ENCODE assay signal across 8 cellular contexts in the genomic region with DNA sequence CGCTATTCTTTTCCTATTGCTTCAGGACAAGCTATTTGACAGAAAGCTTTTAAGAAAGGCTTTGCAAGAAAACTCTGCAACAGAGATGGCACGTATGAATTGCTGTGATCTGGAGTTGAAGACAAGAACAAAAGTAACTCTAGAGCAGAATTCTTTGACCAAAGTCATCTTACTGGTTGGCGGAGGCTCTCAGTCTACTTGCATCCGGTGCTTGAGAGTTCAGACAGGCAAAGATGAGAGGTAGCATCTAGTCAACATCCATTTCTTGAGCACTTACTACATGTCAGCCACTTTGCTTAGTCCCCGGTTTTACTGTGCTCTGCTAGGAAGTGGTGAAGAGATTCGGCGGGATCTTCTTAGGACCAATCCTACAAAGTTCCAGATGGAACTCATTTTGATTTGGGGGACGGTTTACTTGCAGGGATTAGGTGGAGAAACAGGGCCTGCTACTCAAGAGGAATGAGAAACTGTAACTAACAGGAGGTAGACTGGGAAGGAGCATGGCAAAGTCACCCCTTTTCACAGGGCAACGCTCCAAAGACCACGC. TPM values are rescaled to one million over a fixed set of nuclear protein-coding genes. Genes with fewer than 3 reads are reported as not detected.
DNase-seq lines count a peak whose midpoint lies in the region; TF ChIP-seq lines count a peak whose summit lies in the region.

No MANE protein-coding gene starts in this region.

- no peak overlapping the region for H3K4me2 ChIP-seq in neural cell (ENCODE audit: low read length)

- H3K4me1 ChIP-seq in endocrine pancreas (ENCODE audit: control insufficient read depth, insufficient read depth, low read length), result peaks cover 4% of the 10 kb centered on the region

- H3K9ac ChIP-seq in endocrine pancreas (ENCODE audit: control insufficient read depth, insufficient read depth, low read length), result peak overlapping the region; percentile 81
- peak overlapping the region; percentile 70 for H3K9ac ChIP-seq in neural cell (ENCODE audit: low read length)

- H3K27ac ChIP-seq in RWPE1 (peak overlapping the region; percentile 96), neural cell (ENCODE audit: low read length) (no peak overlapping the region)

- DNase-seq in NCI-H2196 treated with DMSO at 0.1 percent for 48 hours (lab: John Stamatoyannopoulos, UW; ENCODE audit: unreplicated experiment) (peak; percentile 47), NCI-H2196 (lab: John Stamatoyannopoulos, UW; ENCODE audit: unreplicated experiment) (no peak), RWPE1 (ENCODE audit: low spot score) (no peak), cerebellum (ENCODE audit: low spot score) (no peak), retina (no peak), NCI-H146 (lab: John Stamatoyannopoulos, UW) (no peak)

- H3K27me3 ChIP-seq in endocrine pancreas (ENCODE audit: control insufficient read depth, insufficient read depth, low read length) (no peaks in the 10 kb centered on the region), neural cell (ENCODE audit: insufficient read depth, low read depth, low read length) (no peaks in the 10 kb centered on the region)

- H3K4me3 ChIP-seq in endocrine pancreas (ENCODE audit: control insufficient read depth, insufficient read depth, low read length) (peak overlapping the region; percentile 67), neural cell (ENCODE audit: low read length) (peak overlapping the region; percentile 82)

- no peaks in the 10 kb centered on the region for H4K20me1 ChIP-seq in neural cell (ENCODE audit: insufficient read depth)

- H2AFZ ChIP-seq in neural cell (ENCODE audit: low read depth, low read length), result peak overlapping the region; percentile 66

- no peak for TF ChIP-seq RAD21 in neural cell (conservative IDR thresholded peaks at IDR 0.05)

- CTCF ChIA-PET in RWPE1 (lab: Yijun Ruan, JAX), result no interaction called here

- no peak for TF ChIP-seq EP300 in neural cell (conservative IDR thresholded peaks at IDR 0.05; ENCODE audit: poor library complexity, severe bottlenecking)

- no peaks in the 10 kb centered on the region for H3F3A ChIP-seq in neural cell (ENCODE audit: insufficient read depth, low read length, poor library complexity, severe bottlenecking)

- no peaks in the 10 kb centered on the region for H3K36me3 ChIP-seq in endocrine pancreas (ENCODE audit: control insufficient read depth, insufficient read depth, low read length)
- no peaks in the 10 kb centered on the region for H3K36me3 ChIP-seq in neural cell (ENCODE audit: insufficient read depth, low read length)

- TF ChIP-seq CTCF in RWPE1 (conservative IDR thresholded peaks at IDR 0.05; ENCODE audit: low read depth) (no peak), neural cell (IDR thresholded peaks at IDR 0.05; ENCODE audit: poor library complexity, severe bottlenecking) (no peak)

- POLR2A ChIA-PET in RWPE1 (lab: Yijun Ruan, JAX; ENCODE audit: low non-redundant PET), result no interaction called here

- no peaks in the 10 kb centered on the region for H3K9me3 ChIP-seq in endocrine pancreas (ENCODE audit: control insufficient read depth, low read length)
- H3K9me3 ChIP-seq in neural cell (ENCODE audit: low read length), result no peaks in the 10 kb centered on the region

- H3K79me2 ChIP-seq in neural cell (replicated peaks; ENCODE audit: insufficient read depth, low read length), result no peaks in the 10 kb centered on the region

- no peaks in the 10 kb centered on the region for H3K9me2 ChIP-seq in neural cell (ENCODE audit: insufficient read depth, low read length)

TF ChIP-seq in neural cell, 6 proteins besides CTCF, POLR2A, EP300 and RAD21:
- TF ChIP-seq MXI1 (conservative IDR thresholded peaks at IDR 0.05; ENCODE audit: poor library complexity, severe bottlenecking) (no peak), EZH2 (IDR thresholded peaks at IDR 0.05; ENCODE audit: borderline replicate concordance, insufficient read depth, low read length, poor library complexity, severe bottlenecking) (no peak), POLR2AphosphoS5 (IDR thresholded peaks at IDR 0.05) (no peak), TAF1 (IDR thresholded peaks at IDR 0.05; ENCODE audit: low read depth) (no peak), SMC3 (conservative IDR thresholded peaks at IDR 0.05; ENCODE audit: poor library complexity) (no peak)
- TF ChIP-seq, protein P1, sequence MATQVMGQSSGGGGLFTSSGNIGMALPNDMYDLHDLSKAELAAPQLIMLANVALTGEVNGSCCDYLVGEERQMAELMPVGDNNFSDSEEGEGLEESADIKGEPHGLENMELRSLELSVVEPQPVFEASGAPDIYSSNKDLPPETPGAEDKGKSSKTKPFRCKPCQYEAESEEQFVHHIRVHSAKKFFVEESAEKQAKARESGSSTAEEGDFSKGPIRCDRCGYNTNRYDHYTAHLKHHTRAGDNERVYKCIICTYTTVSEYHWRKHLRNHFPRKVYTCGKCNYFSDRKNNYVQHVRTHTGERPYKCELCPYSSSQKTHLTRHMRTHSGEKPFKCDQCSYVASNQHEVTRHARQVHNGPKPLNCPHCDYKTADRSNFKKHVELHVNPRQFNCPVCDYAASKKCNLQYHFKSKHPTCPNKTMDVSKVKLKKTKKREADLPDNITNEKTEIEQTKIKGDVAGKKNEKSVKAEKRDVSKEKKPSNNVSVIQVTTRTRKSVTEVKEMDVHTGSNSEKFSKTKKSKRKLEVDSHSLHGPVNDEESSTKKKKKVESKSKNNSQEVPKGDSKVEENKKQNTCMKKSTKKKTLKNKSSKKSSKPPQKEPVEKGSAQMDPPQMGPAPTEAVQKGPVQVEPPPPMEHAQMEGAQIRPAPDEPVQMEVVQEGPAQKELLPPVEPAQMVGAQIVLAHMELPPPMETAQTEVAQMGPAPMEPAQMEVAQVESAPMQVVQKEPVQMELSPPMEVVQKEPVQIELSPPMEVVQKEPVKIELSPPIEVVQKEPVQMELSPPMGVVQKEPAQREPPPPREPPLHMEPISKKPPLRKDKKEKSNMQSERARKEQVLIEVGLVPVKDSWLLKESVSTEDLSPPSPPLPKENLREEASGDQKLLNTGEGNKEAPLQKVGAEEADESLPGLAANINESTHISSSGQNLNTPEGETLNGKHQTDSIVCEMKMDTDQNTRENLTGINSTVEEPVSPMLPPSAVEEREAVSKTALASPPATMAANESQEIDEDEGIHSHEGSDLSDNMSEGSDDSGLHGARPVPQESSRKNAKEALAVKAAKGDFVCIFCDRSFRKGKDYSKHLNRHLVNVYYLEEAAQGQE (IDR thresholded peaks at IDR 0.05; ENCODE audit: borderline replicate concordance), result no peak

RNA-seq across cellular contexts. Expression of a gene that starts 0.4 kb away (rescaled TPM):
- 10.1 and 11.6 TPM in 2 replicates for polyA plus RNA-seq in neural cell
- 43.9 and 69.4 TPM in 2 replicates for polyA minus RNA-seq in neural cell
- 55.1 TPM for total RNA-seq in cerebellum
